ENCODE assay signal across 8 cellular contexts in the genomic region with DNA sequence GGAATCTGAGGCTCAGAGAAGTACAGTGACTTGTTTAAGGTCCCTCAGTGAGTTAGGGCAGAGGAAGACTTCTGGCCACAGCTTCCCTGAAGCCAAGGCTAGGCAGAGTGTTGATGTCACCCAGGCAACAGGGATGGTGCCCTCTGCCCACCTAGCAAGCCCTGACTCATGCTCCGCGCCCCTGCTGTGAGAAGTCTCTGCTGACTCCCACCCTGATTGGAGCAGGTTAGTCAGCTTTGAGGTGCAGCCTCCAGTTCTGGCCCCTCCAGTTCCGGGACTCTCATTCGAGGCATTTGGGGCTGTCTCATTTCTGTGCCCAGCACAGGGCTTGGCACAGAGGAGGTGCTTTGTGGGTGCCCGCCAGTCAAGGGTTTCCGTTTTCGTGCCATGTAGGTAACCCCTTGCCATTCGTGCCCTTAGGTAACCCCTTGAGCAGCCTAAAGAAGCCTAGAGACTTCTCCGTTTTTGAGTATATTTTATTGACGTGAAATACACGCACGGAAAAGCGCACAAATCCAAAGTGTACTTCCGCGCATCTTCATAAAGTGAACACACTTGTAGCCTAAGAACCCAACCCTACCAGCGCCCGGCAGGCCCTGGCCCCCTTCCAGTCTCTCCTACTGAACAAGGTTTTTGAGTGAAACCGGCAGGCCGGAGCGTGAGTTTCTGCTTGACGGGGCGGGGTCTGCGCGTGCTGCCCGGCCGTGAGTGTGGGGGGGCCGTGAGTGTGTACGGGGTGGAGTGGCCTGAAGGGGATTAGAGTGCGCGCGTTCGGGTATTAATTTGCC. TPM values are rescaled to one million over a fixed set of nuclear protein-coding genes. Genes with fewer than 3 reads are reported as not detected.
DNase-seq lines count a peak whose midpoint lies in the region; ATAC-seq and TF ChIP-seq lines count a peak whose summit lies in the region.
"Not testable (repeated sequence)": the region's sequence is repeated elsewhere in the genome, so short reads cannot be mapped to it uniquely, and the experiment has no call there.

No MANE protein-coding gene starts in this region.

- BruUV-seq in Panc1 (replicated peaks; lab: Mats Ljungman, UMichigan): not testable (repeated sequence)

- H3K4me1 ChIP-seq in CD8-positive, alpha-beta T cell (ENCODE audit: insufficient read depth, low read length): peaks cover 11% of the 10 kb centered on the region
- H3K4me1 ChIP-seq in Panc1 (ENCODE audit: control insufficient read depth, insufficient read depth, low read length): not testable (repeated sequence)
- peaks cover 26% of the 10 kb centered on the region for H3K4me1 ChIP-seq in body of pancreas

- not testable (repeated sequence) for H3K4me1 Mint-ChIP-seq in CD8-positive, alpha-beta T cell (ENCODE audit: low read depth); stimulated activated naive B cell treated with anti-CD40 and anti-IgM and Interleukin-4, amounts not matched to agents 10 μg/mL and 1 μg/mL and 100 μg/mL, for 72 hours

- POLR2A ChIA-PET in CD8-positive, alpha-beta T cell (lab: Charles Lee); Panc1 (lab: Charles Lee): not testable (repeated sequence)

- peak; percentile 74 for ATAC-seq in CD8-positive, alpha-beta T cell
- ATAC-seq in GM19372 (IDR thresholded peaks at IDR 0.05; ENCODE audit: low read depth, unreplicated experiment) (peak; percentile 31), HG03108 (IDR thresholded peaks at IDR 0.05; ENCODE audit: unreplicated experiment) (peak; percentile 13), Panc1 (peak; percentile 70), body of pancreas (peak; percentile 78), left lobe of liver (peak; percentile 63)
- ATAC-seq in stimulated activated naive B cell treated with anti-CD40 and anti-IgM and Interleukin-4, amounts not matched to agents 10 μg/mL and 1 μg/mL and 100 μg/mL, for 72 hours (replicated peaks): peak; percentile 69 to 72

- not testable (repeated sequence) for H3K36me3 Mint-ChIP-seq in CD8-positive, alpha-beta T cell; stimulated activated naive B cell treated with anti-CD40 and anti-IgM and Interleukin-4, amounts not matched to agents 10 μg/mL and 1 μg/mL and 100 μg/mL, for 72 hours

- not testable (repeated sequence) for TF ChIP-seq CTCF in CD8-positive, alpha-beta T cell (IDR thresholded peaks at IDR 0.05); HFF-Myc (IDR thresholded peaks at IDR 0.05; ENCODE audit: low read depth, low read length, missing control alignments); Panc1 (IDR thresholded peaks at IDR 0.05); body of pancreas (IDR thresholded peaks at IDR 0.05)

- WGBS in body of pancreas, 2 donors: no CpG with 5 or more reads among the region's 32 CpGs

- not testable (repeated sequence) for TF ChIP-seq POLR2A in body of pancreas (IDR thresholded peaks at IDR 0.05)

- in situ Hi-C loops in Panc1 (cut with HindIII; ENCODE audit: low pct_unique_long_range_greater_than_20kb, low sequenced_read_pairs): not testable (repeated sequence)

- H3K27me3 Mint-ChIP-seq in CD8-positive, alpha-beta T cell (ENCODE audit: low read depth); stimulated activated naive B cell treated with anti-CD40 and anti-IgM and Interleukin-4, amounts not matched to agents 10 μg/mL and 1 μg/mL and 100 μg/mL, for 72 hours: not testable (repeated sequence)

- H3K4me3 Mint-ChIP-seq in CD8-positive, alpha-beta T cell; stimulated activated naive B cell treated with anti-CD40 and anti-IgM and Interleukin-4, amounts not matched to agents 10 μg/mL and 1 μg/mL and 100 μg/mL, for 72 hours: not testable (repeated sequence)

- DNase-seq in CD8-positive, alpha-beta T cell; HFF-Myc (ENCODE audit: extremely low read depth, low read depth); Panc1 (ENCODE audit: low read depth, low spot score); body of pancreas; left lobe of liver (ENCODE audit: low spot score); stimulated activated naive B cell treated with anti-CD40 and anti-IgM and Interleukin-4, amounts not matched to agents 10 μg/mL and 1 μg/mL and 100 μg/mL, for 72 hours: not testable (repeated sequence)

- H3K9me3 Mint-ChIP-seq in CD8-positive, alpha-beta T cell; stimulated activated naive B cell treated with anti-CD40 and anti-IgM and Interleukin-4, amounts not matched to agents 10 μg/mL and 1 μg/mL and 100 μg/mL, for 72 hours: not testable (repeated sequence)

- intact Hi-C loops in CD8-positive, alpha-beta T cell (cut with DNase I, micrococcal nuclease); Panc1 (cut with micrococcal nuclease; ENCODE audit: unreplicated experiment); body of pancreas (cut with DNase I): not testable (repeated sequence)

- not testable (repeated sequence) for H3K36me3 ChIP-seq in CD8-positive, alpha-beta T cell (ENCODE audit: insufficient read depth, low read length); Panc1 (ENCODE audit: control insufficient read depth, insufficient read depth, low read length); body of pancreas (replicated peaks in 1 of 2; ENCODE audit: insufficient read depth in 1 of 2, low read depth in 2 of 2)

- not testable (repeated sequence) for H3K27me3 ChIP-seq in CD8-positive, alpha-beta T cell (ENCODE audit: insufficient read depth, low read length); Panc1 (ENCODE audit: control insufficient read depth, insufficient read depth, low read length); body of pancreas

- not testable (repeated sequence) for H3K27ac Mint-ChIP-seq in CD8-positive, alpha-beta T cell; stimulated activated naive B cell treated with anti-CD40 and anti-IgM and Interleukin-4, amounts not matched to agents 10 μg/mL and 1 μg/mL and 100 μg/mL, for 72 hours

- CTCF ChIA-PET in CD8-positive, alpha-beta T cell (lab: Charles Lee); Panc1 (lab: Charles Lee): not testable (repeated sequence)

- not testable (repeated sequence) for H3K27ac ChIP-seq in CD8-positive, alpha-beta T cell (ENCODE audit: low read depth, low read length); Panc1 (ENCODE audit: low read length)
- peak overlapping the region in 1 of 4 donors; percentile 92 for H3K27ac ChIP-seq in body of pancreas

- not testable (repeated sequence) for H3K9me3 ChIP-seq in CD8-positive, alpha-beta T cell (ENCODE audit: low read length); Panc1 (ENCODE audit: control insufficient read depth, insufficient read depth, low read depth, low read length); body of pancreas

- H3K4me3 ChIP-seq in CD8-positive, alpha-beta T cell (ENCODE audit: low read depth, low read length); body of pancreas: not testable (repeated sequence)
- H3K4me3 ChIP-seq in HFF-Myc (replicated peaks; ENCODE audit: low read depth, low read length) (peak overlapping the region; percentile 94), Panc1 (ENCODE audit: low read depth in 2 of 2, low read length in 2 of 2) (peak overlapping the region in 1 of 2 experiments; percentile 83; a peak in 1 of 4 replicates)

RNA-seq across cellular contexts. Expression of gene EPN2, which starts 0.6 kb away (rescaled TPM):
- total RNA-seq in CD8-positive, alpha-beta T cell: 10 to 100 TPM in 1 of 2 experiments, 1 to 10 TPM in 1; 9.9 to 11.8 TPM
- 35.0 TPM for total RNA-seq in Panc1 (2021; ENCODE audit: unreplicated experiment)
- polyA plus RNA-seq in Panc1 (2012; ENCODE audit: insufficient read length): 32.7 TPM
- 10 to 100 TPM; 32.7 to 46.5 TPM for total RNA-seq in body of pancreas
- 13.1 TPM for total RNA-seq in left lobe of liver

Comparison
In these comparisons a context has a peak if more than half of its experiments do, and no peak if none do; other contexts are left out.
1. ATAC-seq: peak in every context shown above with its lines; median percentile 78 in body of pancreas; 74 in CD8-positive, alpha-beta T cell; 70 in stimulated activated naive B cell treated with anti-CD40 and anti-IgM and Interleukin-4, amounts not matched to agents 10 μg/mL and 1 μg/mL and 100 μg/mL, for 72 hours; 70 in Panc1; 63 in left lobe of liver; 31 in GM19372; 13 in HG03108.